In genomic region chr18:75483662-75484061, GRCh38 we compare ENCODE assay signal across 2 cellular contexts.
TF ChIP-seq lines count a peak whose summit lies in the region.

No MANE protein-coding gene starts in this region.

TF ChIP-seq in GM23338, 12 proteins besides CTCF, POLR2A, EP300 and RAD21:
- TF ChIP-seq NANOG (IDR thresholded peaks at IDR 0.05; ENCODE audit: borderline replicate concordance) (no peak), REST (IDR thresholded peaks at IDR 0.05; ENCODE audit: unreplicated experiment) (no peak), POLR2AphosphoS5 (IDR thresholded peaks at IDR 0.05; ENCODE audit: low read depth) (no peak), STAT1 (IDR thresholded peaks at IDR 0.05; ENCODE audit: unreplicated experiment) (no peak), ZNF462 (CRISPR knock-in tag; IDR thresholded peaks at IDR 0.05) (no peak), ZNF331 (CRISPR knock-in tag; IDR thresholded peaks at IDR 0.05; ENCODE audit: low read depth) (no peak), EZH2 (IDR thresholded peaks at IDR 0.05; ENCODE audit: low read depth, unreplicated experiment) (no peak), ZNF114 (CRISPR knock-in tag; IDR thresholded peaks at IDR 0.05) (no peak), JUNB (IDR thresholded peaks at IDR 0.05; ENCODE audit: unreplicated experiment) (no peak), CREB1 (CRISPR knock-in tag; IDR thresholded peaks at IDR 0.05; ENCODE audit: low read depth) (no peak), EZH2phosphoT487 (IDR thresholded peaks at IDR 0.05; ENCODE audit: unreplicated experiment) (no peak)
- TF ChIP-seq, protein P1, sequence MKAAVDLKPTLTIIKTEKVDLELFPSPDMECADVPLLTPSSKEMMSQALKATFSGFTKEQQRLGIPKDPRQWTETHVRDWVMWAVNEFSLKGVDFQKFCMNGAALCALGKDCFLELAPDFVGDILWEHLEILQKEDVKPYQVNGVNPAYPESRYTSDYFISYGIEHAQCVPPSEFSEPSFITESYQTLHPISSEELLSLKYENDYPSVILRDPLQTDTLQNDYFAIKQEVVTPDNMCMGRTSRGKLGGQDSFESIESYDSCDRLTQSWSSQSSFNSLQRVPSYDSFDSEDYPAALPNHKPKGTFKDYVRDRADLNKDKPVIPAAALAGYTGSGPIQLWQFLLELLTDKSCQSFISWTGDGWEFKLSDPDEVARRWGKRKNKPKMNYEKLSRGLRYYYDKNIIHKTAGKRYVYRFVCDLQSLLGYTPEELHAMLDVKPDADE (IDR thresholded peaks at IDR 0.05), result no peak

TF ChIP-seq in K562, 482 proteins besides CTCF, POLR2A, EP300 and RAD21:
- TF ChIP-seq ZFP36 (IDR thresholded peaks at IDR 0.05; ENCODE audit: low read depth, low read length, partially characterized antibody) (peak; percentile 61), PCBP1 (IDR thresholded peaks at IDR 0.05; ENCODE audit: low read depth, low read length, poor library complexity, severe bottlenecking) (no peak), ZNF398 (CRISPR knock-in tag; IDR thresholded peaks at IDR 0.05) (no peak)
